Comparison of ENCODE assay signal across 13 cellular contexts in the genomic region with DNA sequence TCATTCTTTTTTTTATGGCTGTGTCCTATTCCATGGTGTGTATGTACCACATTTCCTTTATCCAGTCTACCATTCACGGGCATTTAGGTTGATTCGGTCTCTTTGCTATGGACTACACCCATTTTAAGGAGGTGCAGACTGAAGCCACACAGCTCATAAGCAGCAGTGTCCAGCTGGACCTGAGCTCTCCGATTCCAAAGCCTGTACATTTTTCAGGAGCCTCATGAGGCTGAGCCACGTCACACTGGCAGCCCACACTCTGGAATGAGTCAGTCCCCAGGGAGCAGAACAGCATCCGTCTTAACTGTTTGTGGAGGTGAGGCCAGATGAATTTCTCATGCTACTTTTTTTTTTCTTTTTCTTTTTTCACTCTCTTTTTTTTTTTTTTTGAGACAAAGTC.
DNase-seq lines count a peak whose midpoint lies in the region; ATAC-seq and TF ChIP-seq lines count a peak whose summit lies in the region.
"Had no signal": no experiment of that assay in that cellular context is flagged by ENCODE, and none has a peak within 500 bp of the region (broad histone marks: within the 10 kb centered on the region; RNA-seq: fewer than 3 reads in every experiment).

No MANE protein-coding gene starts in this region.

- no peaks in the 10 kb centered on the region for H3K36me3 Mint-ChIP-seq in progenitor cell of endocrine pancreas (ENCODE audit: insufficient read depth)

- no peak for TF ChIP-seq POLR2A in adrenal gland (IDR thresholded peaks at IDR 0.05)
- TF ChIP-seq POLR2A in vagina (IDR thresholded peaks at IDR 0.05), result no peak

- peaks cover 0 to 5% of the 10 kb centered on the region in 2 donors for H3K4me1 ChIP-seq in adrenal gland (replicated peaks in 1 of 2)
- H3K4me1 ChIP-seq in heart right ventricle, result peaks cover 0 to 6% (median 0%) of the 10 kb centered on the region in 9 donors
- H3K4me1 ChIP-seq in vagina, result no peaks in the 10 kb centered on the region
- H3K4me1 ChIP-seq: right lobe of liver had no signal

- H3K27me3 ChIP-seq in adrenal gland (no peaks in the 10 kb centered on the region), heart right ventricle (peaks cover 0 to 14% (median 0%) of the 10 kb centered on the region in 7 donors), vagina (no peaks in the 10 kb centered on the region)
- H3K27me3 ChIP-seq: right lobe of liver had no signal

- peak; percentile 98 for DNase-seq in HCEC 1CT
- peak; percentile 32 to 83 (median 63) for DNase-seq in adrenal gland
- DNase-seq in heart right ventricle, result peak; percentile 61 to 69
- peak; percentile 99 for DNase-seq in stromal cell of bone marrow (ENCODE audit: low read depth)
- DNase-seq in progenitor cell of endocrine pancreas (ENCODE audit: low spot score, unreplicated experiment), result no peak
- no peak for DNase-seq in GF-D8 (lab: John Stamatoyannopoulos, UW)
- no peak for DNase-seq in NCI-H446 treated with DMSO at 0.1 percent for 48 hours (lab: John Stamatoyannopoulos, UW)
- DNase-seq in vagina (ENCODE audit: extremely low spot score in 2 of 2), result no peak
- DNase-seq: activated B cell treated with CpG ODN at 0.5 μM for 24 hours; activated naive CD4-positive, alpha-beta T cell treated with Interleukin-2 at 50 U/mL for 16 hours; NCI-H510A; right lobe of liver; stimulated activated naive CD4-positive, alpha-beta T cell had no signal

- TF ChIP-seq CTCF in adrenal gland (IDR thresholded peaks at IDR 0.05), result no peak
- no peak for TF ChIP-seq CTCF in heart right ventricle (IDR thresholded peaks at IDR 0.05)
- TF ChIP-seq CTCF in progenitor cell of endocrine pancreas (IDR thresholded peaks at IDR 0.05; ENCODE audit: unreplicated experiment), result no peak
- TF ChIP-seq CTCF in vagina (IDR thresholded peaks at IDR 0.05), result no peak

- H3K4me3 Mint-ChIP-seq in progenitor cell of endocrine pancreas (ENCODE audit: low read depth), result no peak overlapping the region
- H3K4me3 Mint-ChIP-seq: activated B cell treated with CpG ODN at 0.5 μM for 24 hours had no signal

- H3K9me3 ChIP-seq in adrenal gland (replicated peaks in 1 of 3) (no peaks in the 10 kb centered on the region), heart right ventricle (no peaks in the 10 kb centered on the region), vagina (no peaks in the 10 kb centered on the region)
- H3K9me3 ChIP-seq: right lobe of liver had no signal

- peak; percentile 76 to 92 (median 85) for ATAC-seq in heart right ventricle

- no peak overlapping the region for H3K27ac Mint-ChIP-seq in progenitor cell of endocrine pancreas
- H3K27ac Mint-ChIP-seq: activated B cell treated with CpG ODN at 0.5 μM for 24 hours had no signal

- H3K4me3 ChIP-seq in adrenal gland (no peak overlapping the region), heart right ventricle (no peak overlapping the region), vagina (no peak overlapping the region)
- H3K4me3 ChIP-seq: right lobe of liver had no signal

- H3K36me3 ChIP-seq in adrenal gland (replicated peaks in 1 of 2), result no peaks in the 10 kb centered on the region
- no peaks in the 10 kb centered on the region for H3K36me3 ChIP-seq in heart right ventricle
- H3K36me3 ChIP-seq in vagina, result no peaks in the 10 kb centered on the region
- H3K36me3 ChIP-seq: right lobe of liver had no signal

- H3K9me3 Mint-ChIP-seq in progenitor cell of endocrine pancreas (ENCODE audit: low read depth), result no peaks in the 10 kb centered on the region
- H3K9me3 Mint-ChIP-seq: activated B cell treated with CpG ODN at 0.5 μM for 24 hours had no signal

- H3K27me3 Mint-ChIP-seq in progenitor cell of endocrine pancreas, result peaks cover 44% of the 10 kb centered on the region

- intact Hi-C loops in adrenal gland (cut with DNase I) (no loop called here), heart right ventricle (cut with DNase I) (loop anchor here in 4 of 10 donors (5.0 to 10.0 kb wide), 4 partner anchors 64 to 636 kb away; a partner anchor contains a TSS), vagina (cut with DNase I) (no loop called here)

- WGBS in adrenal gland, 4 donors, result 40 to 55% (median 51%) methylated on average over 5 of the region's 5 CpGs
- WGBS in heart right ventricle, 2 donors, result 53 to 55% methylated on average over 5 of the region's 5 CpGs

- H3K4me1 Mint-ChIP-seq in progenitor cell of endocrine pancreas (ENCODE audit: low read depth), result peaks cover 5% of the 10 kb centered on the region
- H3K4me1 Mint-ChIP-seq: activated B cell treated with CpG ODN at 0.5 μM for 24 hours had no signal

- H3K27ac ChIP-seq in adrenal gland, result peak overlapping the region in 1 of 5 donors; percentile 38
- peak overlapping the region in 1 of 10 donors; percentile 37 for H3K27ac ChIP-seq in heart right ventricle
- no peak overlapping the region for H3K27ac ChIP-seq in vagina
- H3K27ac ChIP-seq: right lobe of liver had no signal

Comparison
In these comparisons a context has a peak if more than half of its experiments do, and no peak if none do; other contexts are left out.
1. DNase-seq: peak in HCEC 1CT (single experiment), adrenal gland (7 of 7), heart right ventricle (2 of 2) and stromal cell of bone marrow (single experiment); none in progenitor cell of endocrine pancreas (single experiment), GF-D8 (single experiment), NCI-H446 treated with DMSO at 0.1 percent for 48 hours (single experiment) and vagina (0 of 2).